1 cellular context compared by ENCODE assay signal in the genomic region with DNA sequence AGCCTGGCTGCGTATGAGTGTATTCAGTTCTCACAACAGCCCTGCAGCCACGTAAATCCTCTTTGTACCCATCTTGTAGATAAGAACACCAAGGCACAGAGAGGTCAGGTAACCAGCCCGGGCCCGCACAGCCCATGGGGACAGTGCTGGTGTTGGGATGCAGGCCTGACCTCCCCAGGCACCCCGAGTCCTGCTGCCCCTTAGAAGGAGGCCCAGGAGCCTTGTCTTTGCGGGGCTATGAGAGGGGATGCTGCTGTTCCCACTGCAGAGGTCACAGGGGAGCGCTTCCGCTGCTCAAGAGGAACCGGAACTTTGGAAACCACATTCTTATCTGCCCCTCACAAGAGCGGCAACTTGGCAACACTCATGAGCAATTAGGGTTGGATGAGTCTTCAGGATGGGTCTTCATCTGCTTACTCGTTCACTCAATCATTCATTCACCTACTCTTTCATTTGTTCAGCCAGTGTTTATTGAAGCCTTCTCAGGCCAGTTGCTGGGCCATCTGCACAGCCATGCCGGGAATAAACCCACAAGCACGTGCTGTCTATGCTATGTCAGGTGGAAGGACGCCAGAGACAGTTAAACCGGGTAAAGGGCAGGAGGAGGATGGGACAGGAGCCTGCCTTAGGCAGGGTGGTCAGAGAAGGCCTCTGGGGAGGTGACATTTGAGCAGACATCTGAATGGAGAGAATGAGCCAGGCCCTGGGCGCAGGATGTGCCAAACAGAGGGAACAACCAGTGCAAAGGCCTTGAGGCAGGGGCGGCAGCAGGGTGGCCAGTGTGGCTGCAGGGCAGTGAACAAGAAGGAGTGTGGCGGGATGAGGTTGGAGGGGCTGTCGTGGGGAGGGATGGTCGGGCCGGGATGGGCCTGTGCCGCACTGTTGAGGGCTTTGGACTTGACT.
A peak's percentile ranks its signal among the peaks of the same experiment; 100 is the strongest.
TF ChIP-seq lines count a peak whose summit lies in the region.

No MANE protein-coding gene starts in this region.

TF ChIP-seq in K562, 482 proteins besides CTCF, POLR2A, EP300 and RAD21 (continued from another document and continues in another):
- TF ChIP-seq, protein P1, sequence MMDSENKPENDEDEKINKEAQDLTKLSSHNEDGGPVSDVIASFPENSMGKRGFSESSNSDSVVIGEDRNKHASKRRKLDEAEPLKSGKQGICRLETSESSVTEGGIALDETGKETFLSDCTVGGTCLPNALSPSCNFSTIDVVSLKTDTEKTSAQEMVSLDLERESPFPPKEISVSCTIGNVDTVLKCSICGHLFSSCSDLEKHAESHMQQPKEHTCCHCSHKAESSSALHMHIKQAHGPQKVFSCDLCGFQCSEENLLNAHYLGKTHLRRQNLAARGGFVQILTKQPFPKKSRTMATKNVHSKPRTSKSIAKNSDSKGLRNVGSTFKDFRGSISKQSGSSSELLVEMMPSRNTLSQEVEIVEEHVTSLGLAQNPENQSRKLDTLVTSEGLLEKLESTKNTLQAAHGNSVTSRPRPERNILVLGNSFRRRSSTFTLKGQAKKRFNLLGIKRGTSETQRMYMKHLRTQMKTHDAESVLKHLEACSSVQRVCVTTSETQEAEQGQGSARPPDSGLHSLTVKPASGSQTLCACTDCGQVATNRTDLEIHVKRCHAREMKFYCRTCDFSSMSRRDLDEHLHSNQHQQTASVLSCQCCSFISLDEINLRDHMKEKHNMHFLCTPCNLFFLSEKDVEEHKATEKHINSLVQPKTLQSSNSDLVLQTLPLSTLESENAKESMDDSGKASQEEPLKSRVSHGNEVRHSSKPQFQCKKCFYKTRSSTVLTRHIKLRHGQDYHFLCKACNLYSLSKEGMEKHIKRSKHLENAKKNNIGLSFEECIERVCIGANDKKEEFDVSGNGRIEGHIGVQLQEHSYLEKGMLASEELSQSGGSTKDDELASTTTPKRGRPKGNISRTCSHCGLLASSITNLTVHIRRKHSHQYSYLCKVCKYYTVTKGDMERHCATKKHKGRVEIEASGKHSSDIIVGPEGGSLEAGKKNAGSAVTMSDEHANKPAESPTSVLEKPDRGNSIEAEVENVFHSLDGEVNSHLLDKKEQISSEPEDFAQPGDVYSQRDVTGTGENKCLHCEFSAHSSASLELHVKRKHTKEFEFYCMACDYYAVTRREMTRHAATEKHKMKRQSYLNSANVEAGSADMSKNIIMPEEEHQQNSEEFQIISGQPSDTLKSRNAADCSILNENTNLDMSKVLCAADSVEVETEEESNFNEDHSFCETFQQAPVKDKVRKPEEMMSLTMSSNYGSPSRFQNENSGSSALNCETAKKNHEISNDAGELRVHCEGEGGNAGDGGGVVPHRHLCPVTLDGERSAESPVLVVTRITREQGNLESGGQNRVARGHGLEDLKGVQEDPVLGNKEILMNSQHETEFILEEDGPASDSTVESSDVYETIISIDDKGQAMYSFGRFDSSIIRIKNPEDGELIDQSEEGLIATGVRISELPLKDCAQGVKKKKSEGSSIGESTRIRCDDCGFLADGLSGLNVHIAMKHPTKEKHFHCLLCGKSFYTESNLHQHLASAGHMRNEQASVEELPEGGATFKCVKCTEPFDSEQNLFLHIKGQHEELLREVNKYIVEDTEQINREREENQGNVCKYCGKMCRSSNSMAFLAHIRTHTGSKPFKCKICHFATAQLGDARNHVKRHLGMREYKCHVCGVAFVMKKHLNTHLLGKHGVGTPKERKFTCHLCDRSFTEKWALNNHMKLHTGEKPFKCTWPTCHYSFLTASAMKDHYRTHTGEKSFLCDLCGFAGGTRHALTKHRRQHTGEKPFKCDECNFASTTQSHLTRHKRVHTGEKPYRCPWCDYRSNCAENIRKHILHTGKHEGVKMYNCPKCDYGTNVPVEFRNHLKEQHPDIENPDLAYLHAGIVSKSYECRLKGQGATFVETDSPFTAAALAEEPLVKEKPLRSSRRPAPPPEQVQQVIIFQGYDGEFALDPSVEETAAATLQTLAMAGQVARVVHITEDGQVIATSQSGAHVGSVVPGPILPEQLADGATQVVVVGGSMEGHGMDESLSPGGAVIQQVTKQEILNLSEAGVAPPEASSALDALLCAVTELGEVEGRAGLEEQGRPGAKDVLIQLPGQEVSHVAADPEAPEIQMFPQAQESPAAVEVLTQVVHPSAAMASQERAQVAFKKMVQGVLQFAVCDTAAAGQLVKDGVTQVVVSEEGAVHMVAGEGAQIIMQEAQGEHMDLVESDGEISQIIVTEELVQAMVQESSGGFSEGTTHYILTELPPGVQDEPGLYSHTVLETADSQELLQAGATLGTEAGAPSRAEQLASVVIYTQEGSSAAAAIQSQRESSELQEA (IDR thresholded peaks at IDR 0.05; ENCODE audit: low read depth), result no peak
- TF ChIP-seq ZFP36 (IDR thresholded peaks at IDR 0.05; ENCODE audit: low read depth, low read length, partially characterized antibody) (peak; percentile 52), EHMT2 (IDR thresholded peaks at IDR 0.05) (peak; percentile 98), ETV1 (tag; conservative IDR thresholded peaks at IDR 0.05; ENCODE audit: low read depth) (peak; percentile 99), BCOR (IDR thresholded peaks at IDR 0.05) (peak; percentile 99), CBFA2T2 (conservative IDR thresholded peaks at IDR 0.05) (peak; percentile 82), PHB2 (IDR thresholded peaks at IDR 0.05; ENCODE audit: low read depth) (no peak), MYNN (IDR thresholded peaks at IDR 0.05) (peak; percentile 79; the same call in 1 of the 2 replicates), MYNN (CRISPR knock-in tag; IDR thresholded peaks at IDR 0.05) (no peak), ZFPM2 (CRISPR knock-in tag; IDR thresholded peaks at IDR 0.05) (no peak), CBFA2T3 (IDR thresholded peaks at IDR 0.05) (peak; percentile 92), NFIC (IDR thresholded peaks at IDR 0.05) (peak; percentile 84), ZSCAN32 (CRISPR knock-in tag; IDR thresholded peaks at IDR 0.05) (no peak), ELF2 (CRISPR knock-in tag; IDR thresholded peaks at IDR 0.05) (no peak), POU5F1 (IDR thresholded peaks at IDR 0.05; ENCODE audit: borderline replicate concordance, low read depth, low read length, partially characterized antibody) (no peak), RBM25 (IDR thresholded peaks at IDR 0.05; ENCODE audit: low read depth, low read length, severe bottlenecking) (peak; percentile 90), CREB1 (IDR thresholded peaks at IDR 0.05) (0 out of 2 replicates have a peak, but pooled peaks have one; percentile 19), CREB1 (CRISPR knock-in tag; IDR thresholded peaks at IDR 0.05) (peak; percentile 17; the same call in 1 of the 2 replicates), MTA3 (IDR thresholded peaks at IDR 0.05; ENCODE audit: borderline replicate concordance) (0 out of 2 replicates have a peak, but pooled peaks have one; percentile 74), TEAD1 (CRISPR knock-in tag; IDR thresholded peaks at IDR 0.05) (peak; percentile 6 to 21; a peak in 1 of 4 replicates), HDAC2 (IDR thresholded peaks at IDR 0.05) (peak; percentile 98)
- TF ChIP-seq, protein P2, sequence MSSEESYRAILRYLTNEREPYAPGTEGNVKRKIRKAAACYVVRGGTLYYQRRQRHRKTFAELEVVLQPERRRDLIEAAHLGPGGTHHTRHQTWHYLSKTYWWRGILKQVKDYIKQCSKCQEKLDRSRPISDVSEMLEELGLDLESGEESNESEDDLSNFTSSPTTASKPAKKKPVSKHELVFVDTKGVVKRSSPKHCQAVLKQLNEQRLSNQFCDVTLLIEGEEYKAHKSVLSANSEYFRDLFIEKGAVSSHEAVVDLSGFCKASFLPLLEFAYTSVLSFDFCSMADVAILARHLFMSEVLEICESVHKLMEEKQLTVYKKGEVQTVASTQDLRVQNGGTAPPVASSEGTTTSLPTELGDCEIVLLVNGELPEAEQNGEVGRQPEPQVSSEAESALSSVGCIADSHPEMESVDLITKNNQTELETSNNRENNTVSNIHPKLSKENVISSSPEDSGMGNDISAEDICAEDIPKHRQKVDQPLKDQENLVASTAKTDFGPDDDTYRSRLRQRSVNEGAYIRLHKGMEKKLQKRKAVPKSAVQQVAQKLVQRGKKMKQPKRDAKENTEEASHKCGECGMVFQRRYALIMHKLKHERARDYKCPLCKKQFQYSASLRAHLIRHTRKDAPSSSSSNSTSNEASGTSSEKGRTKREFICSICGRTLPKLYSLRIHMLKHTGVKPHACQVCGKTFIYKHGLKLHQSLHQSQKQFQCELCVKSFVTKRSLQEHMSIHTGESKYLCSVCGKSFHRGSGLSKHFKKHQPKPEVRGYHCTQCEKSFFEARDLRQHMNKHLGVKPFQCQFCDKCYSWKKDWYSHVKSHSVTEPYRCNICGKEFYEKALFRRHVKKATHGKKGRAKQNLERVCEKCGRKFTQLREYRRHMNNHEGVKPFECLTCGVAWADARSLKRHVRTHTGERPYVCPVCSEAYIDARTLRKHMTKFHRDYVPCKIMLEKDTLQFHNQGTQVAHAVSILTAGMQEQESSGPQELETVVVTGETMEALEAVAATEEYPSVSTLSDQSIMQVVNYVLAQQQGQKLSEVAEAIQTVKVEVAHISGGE (CRISPR knock-in tag; IDR thresholded peaks at IDR 0.05), result peak in 1 of 3 experiments; percentile 84; a peak in 2 of 6 replicates
- TF ChIP-seq, protein P3, sequence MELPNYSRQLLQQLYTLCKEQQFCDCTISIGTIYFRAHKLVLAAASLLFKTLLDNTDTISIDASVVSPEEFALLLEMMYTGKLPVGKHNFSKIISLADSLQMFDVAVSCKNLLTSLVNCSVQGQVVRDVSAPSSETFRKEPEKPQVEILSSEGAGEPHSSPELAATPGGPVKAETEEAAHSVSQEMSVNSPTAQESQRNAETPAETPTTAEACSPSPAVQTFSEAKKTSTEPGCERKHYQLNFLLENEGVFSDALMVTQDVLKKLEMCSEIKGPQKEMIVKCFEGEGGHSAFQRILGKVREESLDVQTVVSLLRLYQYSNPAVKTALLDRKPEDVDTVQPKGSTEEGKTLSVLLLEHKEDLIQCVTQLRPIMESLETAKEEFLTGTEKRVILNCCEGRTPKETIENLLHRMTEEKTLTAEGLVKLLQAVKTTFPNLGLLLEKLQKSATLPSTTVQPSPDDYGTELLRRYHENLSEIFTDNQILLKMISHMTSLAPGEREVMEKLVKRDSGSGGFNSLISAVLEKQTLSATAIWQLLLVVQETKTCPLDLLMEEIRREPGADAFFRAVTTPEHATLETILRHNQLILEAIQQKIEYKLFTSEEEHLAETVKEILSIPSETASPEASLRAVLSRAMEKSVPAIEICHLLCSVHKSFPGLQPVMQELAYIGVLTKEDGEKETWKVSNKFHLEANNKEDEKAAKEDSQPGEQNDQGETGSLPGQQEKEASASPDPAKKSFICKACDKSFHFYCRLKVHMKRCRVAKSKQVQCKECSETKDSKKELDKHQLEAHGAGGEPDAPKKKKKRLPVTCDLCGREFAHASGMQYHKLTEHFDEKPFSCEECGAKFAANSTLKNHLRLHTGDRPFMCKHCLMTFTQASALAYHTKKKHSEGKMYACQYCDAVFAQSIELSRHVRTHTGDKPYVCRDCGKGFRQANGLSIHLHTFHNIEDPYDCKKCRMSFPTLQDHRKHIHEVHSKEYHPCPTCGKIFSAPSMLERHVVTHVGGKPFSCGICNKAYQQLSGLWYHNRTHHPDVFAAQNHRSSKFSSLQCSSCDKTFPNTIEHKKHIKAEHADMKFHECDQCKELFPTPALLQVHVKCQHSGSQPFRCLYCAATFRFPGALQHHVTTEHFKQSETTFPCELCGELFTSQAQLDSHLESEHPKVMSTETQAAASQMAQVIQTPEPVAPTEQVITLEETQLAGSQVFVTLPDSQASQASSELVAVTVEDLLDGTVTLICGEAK (IDR thresholded peaks at IDR 0.05), result peak; percentile 85
- TF ChIP-seq, protein P3 (CRISPR knock-in tag; IDR thresholded peaks at IDR 0.05), result no peak
- TF ChIP-seq, protein P4, sequence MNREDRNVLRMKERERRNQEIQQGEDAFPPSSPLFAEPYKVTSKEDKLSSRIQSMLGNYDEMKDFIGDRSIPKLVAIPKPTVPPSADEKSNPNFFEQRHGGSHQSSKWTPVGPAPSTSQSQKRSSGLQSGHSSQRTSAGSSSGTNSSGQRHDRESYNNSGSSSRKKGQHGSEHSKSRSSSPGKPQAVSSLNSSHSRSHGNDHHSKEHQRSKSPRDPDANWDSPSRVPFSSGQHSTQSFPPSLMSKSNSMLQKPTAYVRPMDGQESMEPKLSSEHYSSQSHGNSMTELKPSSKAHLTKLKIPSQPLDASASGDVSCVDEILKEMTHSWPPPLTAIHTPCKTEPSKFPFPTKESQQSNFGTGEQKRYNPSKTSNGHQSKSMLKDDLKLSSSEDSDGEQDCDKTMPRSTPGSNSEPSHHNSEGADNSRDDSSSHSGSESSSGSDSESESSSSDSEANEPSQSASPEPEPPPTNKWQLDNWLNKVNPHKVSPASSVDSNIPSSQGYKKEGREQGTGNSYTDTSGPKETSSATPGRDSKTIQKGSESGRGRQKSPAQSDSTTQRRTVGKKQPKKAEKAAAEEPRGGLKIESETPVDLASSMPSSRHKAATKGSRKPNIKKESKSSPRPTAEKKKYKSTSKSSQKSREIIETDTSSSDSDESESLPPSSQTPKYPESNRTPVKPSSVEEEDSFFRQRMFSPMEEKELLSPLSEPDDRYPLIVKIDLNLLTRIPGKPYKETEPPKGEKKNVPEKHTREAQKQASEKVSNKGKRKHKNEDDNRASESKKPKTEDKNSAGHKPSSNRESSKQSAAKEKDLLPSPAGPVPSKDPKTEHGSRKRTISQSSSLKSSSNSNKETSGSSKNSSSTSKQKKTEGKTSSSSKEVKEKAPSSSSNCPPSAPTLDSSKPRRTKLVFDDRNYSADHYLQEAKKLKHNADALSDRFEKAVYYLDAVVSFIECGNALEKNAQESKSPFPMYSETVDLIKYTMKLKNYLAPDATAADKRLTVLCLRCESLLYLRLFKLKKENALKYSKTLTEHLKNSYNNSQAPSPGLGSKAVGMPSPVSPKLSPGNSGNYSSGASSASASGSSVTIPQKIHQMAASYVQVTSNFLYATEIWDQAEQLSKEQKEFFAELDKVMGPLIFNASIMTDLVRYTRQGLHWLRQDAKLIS (CRISPR knock-in tag; IDR thresholded peaks at IDR 0.05), result no peak
